8 cellular contexts compared by ENCODE assay signal in the genomic region with DNA sequence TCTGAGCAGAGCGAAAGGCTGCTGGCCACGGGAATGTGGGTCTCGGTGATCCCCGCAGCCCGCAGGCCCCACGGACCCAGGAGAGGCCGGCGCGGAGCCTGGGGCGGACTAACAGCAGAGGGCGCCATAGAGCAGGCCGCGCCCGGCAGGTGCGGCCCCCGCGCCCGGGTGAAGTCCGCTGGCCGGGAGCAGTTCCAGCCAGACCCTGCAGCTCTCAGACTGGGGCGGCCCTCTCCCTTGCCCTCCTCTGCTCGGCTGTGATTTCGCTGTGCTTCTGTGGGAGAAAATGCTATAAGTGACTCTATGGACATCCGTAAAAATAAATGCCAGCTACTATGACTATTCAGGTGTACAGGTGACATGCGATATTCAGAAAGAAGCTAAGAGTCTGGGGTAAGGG. TPM values are rescaled to one million over a fixed set of nuclear protein-coding genes. Genes with fewer than 3 reads are reported as not detected.
A peak's percentile ranks its signal among the peaks of the same experiment; 100 is the strongest.
DNase-seq lines count a peak whose midpoint lies in the region.

No MANE protein-coding gene starts in this region.

- no peak overlapping the region for H3K9ac ChIP-seq in HUES64 (ENCODE audit: low read depth, low read length)

- DNase-seq in NCI-H1105 treated with DMSO at 0.1 percent for 48 hours (lab: John Stamatoyannopoulos, UW) (peak; percentile 7), NCI-H1105 (lab: John Stamatoyannopoulos, UW) (no peak), T-helper 22 cell (ENCODE audit: low read depth) (peak; percentile 19), astrocyte of the hippocampus (ENCODE audit: low read depth, low spot score) (peak; percentile 50), iris pigment epithelial cell (ENCODE audit: low read depth) (peak; percentile 24), NCI-H2171 (lab: John Stamatoyannopoulos, UW) (no peak)
- DNase-seq in stimulated activated CD4-positive, alpha-beta T cell treated with anti-CD3 and anti-CD28 coated beads, Interleukin-1b, Interleukin-23, amount 100 ng/mL, for 48 hours, result peak; percentile 44

- peak overlapping the region; percentile 26; the same call in 1 of the 2 replicates for H3K4me3 ChIP-seq in HUES64 (ENCODE audit: low read length)

- H3K9me3 ChIP-seq in HUES64 (ENCODE audit: insufficient read depth, low read depth, low read length), result no peaks in the 10 kb centered on the region

- 5% methylated on average over 25 of the region's 25 CpGs for WGBS in HUES64

- H3K27me3 ChIP-seq in HUES64 (ENCODE audit: insufficient read depth, low read length), result peaks cover 96% of the 10 kb centered on the region

- H3K27ac ChIP-seq in HUES64 (ENCODE audit: low read depth, low read length), result no peak overlapping the region

- no peaks in the 10 kb centered on the region for H3K36me3 ChIP-seq in HUES64 (ENCODE audit: insufficient read depth, low read length)

- H3K4me1 ChIP-seq in HUES64 (ENCODE audit: insufficient read depth, low read length), result no peaks in the 10 kb centered on the region

RNA-seq across cellular contexts. Expression of a gene that starts 37.7 kb away (rescaled TPM):
- polyA plus RNA-seq in HUES64 (2013, experiment 1 of 2), result 0.45 TPM
- polyA plus RNA-seq in HUES64 (2013, experiment 2 of 2), result 0.76 TPM

Comparison
In these comparisons a context has a peak if more than half of its experiments do, and no peak if none do; other contexts are left out.
1. DNase-seq: peak in NCI-H1105 treated with DMSO at 0.1 percent for 48 hours (single experiment), T-helper 22 cell (single experiment), astrocyte of the hippocampus (single experiment), iris pigment epithelial cell (single experiment) and stimulated activated CD4-positive, alpha-beta T cell treated with anti-CD3 and anti-CD28 coated beads, Interleukin-1b, Interleukin-23, amount 100 ng/mL, for 48 hours (single experiment); none in NCI-H1105 (single experiment) and NCI-H2171 (single experiment).